15 cellular contexts compared by ENCODE assay signal in genomic region chr2:12816379-12817306, GRCh38.
DNase-seq lines count a peak whose midpoint lies in the region; ATAC-seq, FAIRE-seq and TF ChIP-seq lines count a peak whose summit lies in the region.
"Had no signal": no experiment of that assay in that cellular context is flagged by ENCODE, and none has a peak within 500 bp of the region (broad histone marks: within the 10 kb centered on the region; RNA-seq: fewer than 3 reads in every experiment).

No MANE protein-coding gene starts in this region.

- POLR2A ChIA-PET in IMR-90 (lab: Charles Lee; ENCODE audit: unreplicated experiment): no interaction called here

- H4K5ac ChIP-seq in IMR-90 (ENCODE audit: low read depth, low read length): peak overlapping the region; percentile 53; the same call in 1 of the 2 replicates

- H3K9me3 ChIP-seq in IMR-90 (ENCODE audit: control insufficient read depth, insufficient read depth, low read length) (no peaks in the 10 kb centered on the region), astrocyte (ENCODE audit: insufficient read depth, low read depth, low read length) (no peaks in the 10 kb centered on the region), small intestine (ENCODE audit: control insufficient read depth, low read depth) (no peaks in the 10 kb centered on the region)
- H3K9me3 ChIP-seq: tibial artery had no signal

- no peak overlapping the region for H3K4me3 Mint-ChIP-seq in astrocyte (ENCODE audit: unreplicated experiment)

- H3K4me1 ChIP-seq in IMR-90 (ENCODE audit: control insufficient read depth, insufficient read depth, low read length) (peaks cover 10% of the 10 kb centered on the region), astrocyte (ENCODE audit: insufficient read depth, low read length) (peaks cover 23% of the 10 kb centered on the region), small intestine (ENCODE audit: control insufficient read depth in 2 of 2, insufficient read depth in 1 of 2, low read depth in 1 of 2, low read length in 1 of 2) (no peaks in the 10 kb centered on the region)

- peak overlapping the region; percentile 78 for H3K18ac ChIP-seq in IMR-90 (ENCODE audit: low read depth, low read length)

- H4K8ac ChIP-seq in IMR-90 (ENCODE audit: low read depth in 2 of 2, low read length in 2 of 2): peak overlapping the region; percentile 26 to 53; a peak in 2 of 4 replicates

- dilution Hi-C loops in IMR-90 (cut with HindIII; ENCODE audit: low sequenced_read_pairs, unreplicated experiment): no loop called here

- H3K27me3 ChIP-seq in IMR-90 (ENCODE audit: control insufficient read depth, insufficient read depth, low read length) (no peaks in the 10 kb centered on the region), astrocyte (ENCODE audit: insufficient read depth, low read length) (no peaks in the 10 kb centered on the region), kidney epithelial cell (ENCODE audit: control insufficient read depth, insufficient read depth, low read length) (no peaks in the 10 kb centered on the region), small intestine (ENCODE audit: control insufficient read depth in 2 of 2, insufficient read depth in 2 of 2, low read length in 2 of 2) (no peaks in the 10 kb centered on the region)
- H3K27me3 ChIP-seq: tibial artery had no signal

- CTCF ChIA-PET in IMR-90 (lab: Yijun Ruan, JAX): no interaction called here

- peak overlapping the region; percentile 77 for H3K4ac ChIP-seq in IMR-90 (ENCODE audit: low read depth, low read length)

- peaks cover 9% of the 10 kb centered on the region for H3K9me1 ChIP-seq in IMR-90 (ENCODE audit: insufficient read depth, low read length)

- H3K27ac ChIP-seq in IMR-90 (ENCODE audit: insufficient read depth, low read length) (no peak overlapping the region), astrocyte (ENCODE audit: low read depth, low read length) (no peak overlapping the region), small intestine (ENCODE audit: low read depth in 1 of 2, low read length in 1 of 2) (no peak overlapping the region)
- H3K27ac ChIP-seq: VCaP had no signal

- peak overlapping the region; percentile 99 for H2AK5ac ChIP-seq in IMR-90 (ENCODE audit: low read depth, low read length)

- H4K20me1 ChIP-seq in IMR-90 (ENCODE audit: insufficient read depth, low read length) (no peaks in the 10 kb centered on the region), astrocyte (ENCODE audit: insufficient read depth, low read length) (no peaks in the 10 kb centered on the region)

- peaks cover 3% of the 10 kb centered on the region for H3K9me3 Mint-ChIP-seq in astrocyte (ENCODE audit: unreplicated experiment)

- no peak for TF ChIP-seq POLR2A in IMR-90 (IDR thresholded peaks at IDR 0.05; ENCODE audit: low read depth, low read length)

- BruUV-seq in IMR-90 (replicated peaks; lab: Mats Ljungman, UMichigan): no TSS peak

- peak overlapping the region; percentile 28 for H4K91ac ChIP-seq in IMR-90 (ENCODE audit: insufficient read depth, low read depth, low read length)

- H2BK120ac ChIP-seq in IMR-90 (ENCODE audit: low read depth, low read length): peak overlapping the region; percentile 85

- H3K79me1 ChIP-seq in IMR-90 (ENCODE audit: low read depth in 1 of 2, low read length in 2 of 2): no peaks in the 10 kb centered on the region

- H2AFZ ChIP-seq in IMR-90 (replicated peaks; ENCODE audit: low read length, poor library complexity) (peak overlapping the region; percentile 37), astrocyte (ENCODE audit: low read depth, low read length) (no peak overlapping the region)

- no peaks in the 10 kb centered on the region for H3K79me2 ChIP-seq in astrocyte (ENCODE audit: insufficient read depth, low read length)

- WGBS in IMR-90 (ENCODE audit: extremely low coverage in 2 of 2, insufficient read length in 1 of 2), 2 experiments: 50% methylated on average over 1 of the region's 4 CpGs; no CpG with 5 or more reads in 1 of the 2 experiments
- WGBS in small intestine, 3 donors: 74 to 78% (median 77%) methylated on average over 4 of the region's 4 CpGs

- H3K4me3 ChIP-seq in IMR-90 (ENCODE audit: insufficient read depth, low read depth, low read length) (no peak overlapping the region), astrocyte (ENCODE audit: insufficient read depth, low read depth, low read length) (no peak overlapping the region), kidney epithelial cell (ENCODE audit: low read depth, low read length) (no peak overlapping the region), small intestine (ENCODE audit: low read depth in 1 of 2, low read length in 2 of 2) (no peak overlapping the region)
- H3K4me3 ChIP-seq: tibial artery had no signal

- H3K27ac Mint-ChIP-seq in astrocyte (ENCODE audit: unreplicated experiment): no peak overlapping the region

- no peak for FAIRE-seq in astrocyte (lab: Jason Lieb, UNC)
- FAIRE-seq in small intestine (lab: Jason Lieb, UNC): no peak
- no peak for FAIRE-seq in HTR-8/SVneo (lab: Jason Lieb, UNC)

- DNase-seq in EH (ENCODE audit: low read depth) (peak; percentile 79), IMR-90 (peak; percentile 87), astrocyte (ENCODE audit: low read depth) (peak; percentile 83), kidney epithelial cell (ENCODE audit: low read depth) (peak; percentile 32), small intestine (no peak), HTR-8/SVneo (ENCODE audit: insufficient read length, low spot score) (no peak), D341Med (ENCODE audit: low spot score) (no peak)
- DNase-seq: activated T-cell treated with anti-CD3 and anti-CD28 coated beads, Interleukin-2, amount 50 U/mL, for 48 hours; left cardiac atrium; NCI-H1417; NCI-H524 treated with DMSO at 0.1 percent for 48 hours; tibial artery had no signal

- H3K56ac ChIP-seq in IMR-90 (ENCODE audit: extremely low read depth, insufficient read depth, low read length): no peak overlapping the region; the same call in 1 of the 2 replicates

- no peak overlapping the region for H3K9ac ChIP-seq in IMR-90 (ENCODE audit: low read depth, low read length)
- no peak overlapping the region for H3K9ac ChIP-seq in astrocyte (ENCODE audit: low read length)

- no peaks in the 10 kb centered on the region for H3K27me3 Mint-ChIP-seq in astrocyte (ENCODE audit: low read depth, unreplicated experiment)

- peak overlapping the region; percentile 80; the same call in 2 of the 3 replicates for H2BK15ac ChIP-seq in IMR-90 (ENCODE audit: low read depth, low read length)

- H2AK9ac ChIP-seq in IMR-90 (replicated peaks; ENCODE audit: low read depth, low read length, poor library complexity): peak overlapping the region; percentile 15

- TF ChIP-seq RAD21 in IMR-90 (IDR thresholded peaks at IDR 0.05; ENCODE audit: low read length): no peak

- intact Hi-C loops in IMR-90 (cut with micrococcal nuclease): no loop called here

- H2BK5ac ChIP-seq in IMR-90 (ENCODE audit: low read depth, low read length, poor library complexity, severe bottlenecking): peak overlapping the region; percentile 49

- in situ Hi-C loops in IMR-90 (cut with MboI; ENCODE audit: low sequenced_read_pairs): no loop called here

- H2BK20ac ChIP-seq in IMR-90 (ENCODE audit: low read depth, low read length): peak overlapping the region; percentile 91

- peak; percentile 35; the same call in 1 of the 2 replicates for ATAC-seq in IMR-90 (ENCODE audit: low read depth)
- no peak for ATAC-seq in GM19324 (IDR thresholded peaks at IDR 0.05; ENCODE audit: low FRiP score, unreplicated experiment)
- ATAC-seq: left cardiac atrium, Right ventricle myocardium inferior had no signal

- H3K4me2 ChIP-seq in IMR-90 (ENCODE audit: low read depth, low read length): no peak overlapping the region
- no peak overlapping the region for H3K4me2 ChIP-seq in astrocyte (ENCODE audit: low read length)

- H3K4me1 Mint-ChIP-seq in astrocyte (ENCODE audit: low read depth, unreplicated experiment): peaks cover 21% of the 10 kb centered on the region

- H3K23ac ChIP-seq in IMR-90 (ENCODE audit: low read depth, low read length): 0 out of 2 replicates have a peak overlapping the region, but pooled peaks have one; percentile 45

- TF ChIP-seq CTCF in IMR-90 (conservative IDR thresholded peaks at IDR 0.05; ENCODE audit: low read depth, low read length): no peak
- no peak for TF ChIP-seq CTCF in astrocyte (IDR thresholded peaks at IDR 0.05; ENCODE audit: insufficient read depth, low read depth, low read length)
- no peak for TF ChIP-seq CTCF in kidney epithelial cell (IDR thresholded peaks at IDR 0.05; ENCODE audit: insufficient read depth, low read length, poor library complexity, severe bottlenecking)

- H3K14ac ChIP-seq in IMR-90 (replicated peaks; ENCODE audit: low read depth, low read length): peak overlapping the region; percentile 80

- no peaks in the 10 kb centered on the region for H3K36me3 Mint-ChIP-seq in astrocyte (ENCODE audit: low read depth, unreplicated experiment)

- H3K36me3 ChIP-seq in IMR-90 (ENCODE audit: control insufficient read depth, insufficient read depth, low read length) (no peaks in the 10 kb centered on the region), astrocyte (ENCODE audit: insufficient read depth, low read length) (no peaks in the 10 kb centered on the region), kidney epithelial cell (ENCODE audit: control insufficient read depth, insufficient read depth, low read length) (no peaks in the 10 kb centered on the region), small intestine (ENCODE audit: control insufficient read depth in 2 of 2, insufficient read depth in 2 of 2, low read length in 2 of 2) (no peaks in the 10 kb centered on the region)
- H3K36me3 ChIP-seq: tibial artery had no signal

TF ChIP-seq in IMR-90, 13 proteins besides CTCF, POLR2A, EP300 and RAD21:
- TF ChIP-seq USF2 (IDR thresholded peaks at IDR 0.05; ENCODE audit: low read depth, low read length): no peak
- peak; percentile 86 for TF ChIP-seq FOS (IDR thresholded peaks at IDR 0.05; ENCODE audit: low read depth, low read length)

Comparison
In these comparisons a context has a peak if more than half of its experiments do, and no peak if none do; other contexts are left out.
1. DNase-seq: peak in EH (single experiment), IMR-90 (single experiment), astrocyte (single experiment) and kidney epithelial cell (single experiment); none in small intestine (single experiment), HTR-8/SVneo (single experiment) and D341Med (single experiment).